Comparison of ENCODE assay signal across 8 cellular contexts in genomic region chr19:42251572-42251990, GRCh38. TPM values are rescaled to one million over a fixed set of nuclear protein-coding genes. Genes with fewer than 3 reads are reported as not detected.
A peak's percentile ranks its signal among the peaks of the same experiment; 100 is the strongest.
DNase-seq lines count a peak whose midpoint lies in the region; ATAC-seq, FAIRE-seq and TF ChIP-seq lines count a peak whose summit lies in the region.

No MANE protein-coding gene starts in this region.

- H3K79me2 ChIP-seq in HepG2 (ENCODE audit: insufficient read depth, low read length), result peaks cover 43% of the 10 kb centered on the region

- TF ChIP-seq EP300 in HepG2 (IDR thresholded peaks at IDR 0.05; ENCODE audit: low read depth in 2 of 2, low read length in 2 of 2) (no peak), HepG2 (CRISPR knock-in tag; IDR thresholded peaks at IDR 0.05; ENCODE audit: borderline replicate concordance) (no peak)

- H3K27ac Mint-ChIP-seq in chondrocyte (ENCODE audit: unreplicated experiment), result peak overlapping the region; percentile 93
- peak overlapping the region; percentile 83 to 96 (median 91) for H3K27ac Mint-ChIP-seq in naive thymus-derived CD4-positive, alpha-beta T cell

- peaks cover 4% of the 10 kb centered on the region for H3K36me3 Mint-ChIP-seq in chondrocyte (ENCODE audit: low read depth)
- peaks cover 0 to 4% (median 0%) of the 10 kb centered on the region in 5 donors for H3K36me3 Mint-ChIP-seq in naive thymus-derived CD4-positive, alpha-beta T cell

- H3K4me3 ChIP-seq in HepG2 (replicated peaks in 1 of 3; ENCODE audit: insufficient read depth in 1 of 3, low read depth in 2 of 3, low read length in 3 of 3) (no peak overlapping the region; a peak in 1 of 6 replicates), right lobe of liver (no peak overlapping the region)
- no peak overlapping the region for H3K4me3 ChIP-seq in naive thymus-derived CD4-positive, alpha-beta T cell (ENCODE audit: low read length)

- DNase-seq in HepG2 (ENCODE audit: low spot score) (no peak), right lobe of liver (no peak), chondrocyte (ENCODE audit: low spot score) (no peak), GM10248 (ENCODE audit: extremely low spot score) (no peak), GDM1 (lab: John Stamatoyannopoulos, UW) (no peak), left lobe of liver (ENCODE audit: low spot score) (no peak)
- DNase-seq in naive thymus-derived CD4-positive, alpha-beta T cell, result no peak

- H3K4me1 ChIP-seq in HepG2 (ENCODE audit: insufficient read depth, low read length), result peaks cover 57% of the 10 kb centered on the region
- peaks cover 0 to 26% (median 5%) of the 10 kb centered on the region in 4 donors for H3K4me1 ChIP-seq in right lobe of liver
- H3K4me1 ChIP-seq in naive thymus-derived CD4-positive, alpha-beta T cell (ENCODE audit: control insufficient read depth in 2 of 2, insufficient read depth in 2 of 2, low read length in 2 of 2), result peaks cover 20 to 29% of the 10 kb centered on the region in 2 donors

- TF ChIP-seq RAD21 in HepG2 (CRISPR knock-in tag; IDR thresholded peaks at IDR 0.05), result no peak

- peak overlapping the region; percentile 26 for H3K27ac ChIP-seq in HepG2 (ENCODE audit: extremely low read length, insufficient read depth, low read length)
- no peak overlapping the region for H3K27ac ChIP-seq in right lobe of liver
- peak overlapping the region; percentile 57 for H3K27ac ChIP-seq in naive thymus-derived CD4-positive, alpha-beta T cell (ENCODE audit: low read depth, low read length)

- H3K4me3 Mint-ChIP-seq in chondrocyte (ENCODE audit: unreplicated experiment), result peak overlapping the region; percentile 97
- peak overlapping the region; percentile 55 to 99 (median 92) for H3K4me3 Mint-ChIP-seq in naive thymus-derived CD4-positive, alpha-beta T cell

- WGBS in HepG2 (ENCODE audit: low lambda C conversion rate), result 92% methylated on average over 3 of the region's 3 CpGs
- 20% methylated on average over 1 of the region's 3 CpGs for WGBS in right lobe of liver (ENCODE audit: insufficient coverage, low coverage, low lambda C conversion rate, missing lambda C conversion rate)

- peaks cover 47% of the 10 kb centered on the region for H3K4me1 Mint-ChIP-seq in chondrocyte (ENCODE audit: low read depth)
- H3K4me1 Mint-ChIP-seq in naive thymus-derived CD4-positive, alpha-beta T cell, result peaks cover 21 to 41% (median 38%) of the 10 kb centered on the region in 7 donors

- H3K4me2 ChIP-seq in HepG2 (ENCODE audit: low read depth, low read length), result peak overlapping the region; percentile 98

- peaks cover 43% of the 10 kb centered on the region for H4K20me1 ChIP-seq in HepG2 (ENCODE audit: insufficient read depth, low read length)

- CTCF ChIA-PET in HepG2 (lab: Yijun Ruan, JAX; ENCODE audit: low intra/inter-chr PET ratio, low total read pairs), result no interaction called here
- CTCF ChIA-PET in naive thymus-derived CD4-positive, alpha-beta T cell (lab: Charles Lee), result interaction anchor here (1.9 to 2.8 kb wide), 3 partner anchors 8 to 28 kb away, joined by 4 to 12 read pairs (median 8); no protein-coding TSS in a partner anchor
- CTCF ChIA-PET in GM10248 (lab: Yijun Ruan, JAX), result interaction anchor here (1.0 to 1.2 kb wide), 2 partner anchors 9 to 45 kb away, joined by 3 to 5 read pairs; no protein-coding TSS in a partner anchor

- no peak for ATAC-seq in HepG2
- no peak for ATAC-seq in right lobe of liver
- no peak for ATAC-seq in naive thymus-derived CD4-positive, alpha-beta T cell
- no peak for ATAC-seq in GM21723 (IDR thresholded peaks at IDR 0.05; ENCODE audit: unreplicated experiment)
- ATAC-seq in left lobe of liver, result no peak

- TF ChIP-seq POLR2A in HepG2 (IDR thresholded peaks at IDR 0.05; ENCODE audit: insufficient read depth in 1 of 2, low read depth in 2 of 2, low read length in 2 of 2), result no peak
- no peak for TF ChIP-seq POLR2A in right lobe of liver (IDR thresholded peaks at IDR 0.05)

- H3K9me3 Mint-ChIP-seq in chondrocyte (ENCODE audit: low read depth), result no peaks in the 10 kb centered on the region
- H3K9me3 Mint-ChIP-seq in naive thymus-derived CD4-positive, alpha-beta T cell, result peaks cover 0 to 2% (median 0%) of the 10 kb centered on the region in 11 donors

- no TSS peak for BruUV-seq in HepG2 (replicated peaks; lab: Mats Ljungman, UMichigan)

- TF ChIP-seq CTCF in HepG2 (CRISPR knock-in tag; IDR thresholded peaks at IDR 0.05), result no peak
- TF ChIP-seq CTCF in right lobe of liver (IDR thresholded peaks at IDR 0.05), result no peak
- no peak for TF ChIP-seq CTCF in chondrocyte (IDR thresholded peaks at IDR 0.05)
- no peak for TF ChIP-seq CTCF in GM10248 (IDR thresholded peaks at IDR 0.05; ENCODE audit: control extremely low read depth, extremely low read depth, low read depth, missing control alignments)

- peak overlapping the region; percentile 47 for H3K9ac ChIP-seq in HepG2 (ENCODE audit: insufficient read depth, low read depth, low read length)

- in situ Hi-C loops in HepG2 (cut with HindIII; ENCODE audit: extremely low pct_ligation_motif_present, low pct_unique_long_range_greater_than_20kb), result loop anchor here (5.0 kb wide), 1 partner anchor 36 kb away; no protein-coding TSS in a partner anchor

- H3K27me3 Mint-ChIP-seq in chondrocyte (ENCODE audit: low read depth), result no peaks in the 10 kb centered on the region
- H3K27me3 Mint-ChIP-seq in naive thymus-derived CD4-positive, alpha-beta T cell, result peaks cover 0 to 7% (median 0%) of the 10 kb centered on the region in 5 donors

- POLR2A ChIA-PET in HepG2 (lab: Yijun Ruan, JAX) (interaction anchor here (1.2 to 3.6 kb wide), 3 partner anchors 9 to 29 kb away, joined by 3 to 25 read pairs (median 7); partner anchors contain the start of gene GSK3A), GM10248 (lab: Yijun Ruan, JAX) (interaction anchor here (0.6 kb wide), 1 partner anchor 53 kb away, joined by 7 read pairs; no protein-coding TSS in a partner anchor)
- POLR2A ChIA-PET in naive thymus-derived CD4-positive, alpha-beta T cell (lab: Charles Lee), result interaction anchor here (0.6 to 2.5 kb wide), 9 partner anchors 8 to 172 kb away, joined by 3 to 10 read pairs (median 4); partner anchors contain the start of gene CIC

- FAIRE-seq in HepG2 (lab: Jason Lieb, UNC), result no peak

- H3K36me3 ChIP-seq in HepG2 (replicated peaks in 1 of 2; ENCODE audit: control insufficient read depth in 1 of 2, insufficient read depth in 2 of 2, low read length in 2 of 2) (peaks cover 7 to 32% of the 10 kb centered on the region in 2 experiments; a peak in 3 of 5 replicates), right lobe of liver (peaks cover 0 to 16% (median 5%) of the 10 kb centered on the region in 4 donors)
- H3K36me3 ChIP-seq in naive thymus-derived CD4-positive, alpha-beta T cell (ENCODE audit: control insufficient read depth in 2 of 3, insufficient read depth in 3 of 3, low read length in 3 of 3), result peaks cover 0 to 31% (median 0%) of the 10 kb centered on the region in 3 experiments

- no peaks in the 10 kb centered on the region; a peak in 1 of 5 replicates for H3K27me3 ChIP-seq in HepG2 (ENCODE audit: control insufficient read depth in 1 of 2, insufficient read depth in 2 of 2, low read length in 2 of 2)
- no peaks in the 10 kb centered on the region for H3K27me3 ChIP-seq in right lobe of liver
- no peaks in the 10 kb centered on the region for H3K27me3 ChIP-seq in naive thymus-derived CD4-positive, alpha-beta T cell (ENCODE audit: control insufficient read depth in 2 of 2, insufficient read depth in 2 of 2, low read length in 2 of 2)

- intact Hi-C loops in HepG2 (cut with micrococcal nuclease; ENCODE audit: unreplicated experiment), result no loop called here
- intact Hi-C loops in right lobe of liver (cut with DNase I), result loop anchor here in 1 of 2 donors (5.0 kb wide), 1 partner anchor 36 kb away; no protein-coding TSS in a partner anchor
- intact Hi-C loops in naive thymus-derived CD4-positive, alpha-beta T cell (cut with micrococcal nuclease), result no loop called here

- no peak overlapping the region for H2AFZ ChIP-seq in HepG2 (ENCODE audit: low read length)

- H3K9me3 ChIP-seq in HepG2 (ENCODE audit: low read length) (no peaks in the 10 kb centered on the region), right lobe of liver (no peaks in the 10 kb centered on the region)
- no peaks in the 10 kb centered on the region for H3K9me3 ChIP-seq in naive thymus-derived CD4-positive, alpha-beta T cell (ENCODE audit: control insufficient read depth in 2 of 3, low read length in 3 of 3)

RNA-seq across cellular contexts. Expression of gene ERF, which starts 3.3 kb away (rescaled TPM):
- 43.2 and 67.1 TPM in 2 replicates for total RNA-seq in HepG2 (2016; rRNA removed; fragmentation: Illumina TruSeq; extraction: Trizol)
- total RNA-seq in HepG2 (2016; cell fraction: cytosol; rRNA removed; fragmentation: Illumina TruSeq; extraction: Trizol; ENCODE audit: low read depth), result 54.9 and 66.8 TPM in 2 replicates
- total RNA-seq in HepG2 (2016; cell fraction: insoluble cytoplasmic fraction; rRNA removed; fragmentation: Illumina TruSeq; extraction: Trizol), result 35.3 and 68.2 TPM in 2 replicates
- 104 and 115 TPM in 2 replicates for total RNA-seq in HepG2 (2016; cell fraction: membrane; rRNA removed; fragmentation: Illumina TruSeq; extraction: Trizol)
- 31.2 and 38.3 TPM in 2 replicates for total RNA-seq in HepG2 (2016; cell fraction: nucleus; rRNA removed; fragmentation: Illumina TruSeq; extraction: Trizol)
- 62.5 and 69.9 TPM in 2 replicates for polyA plus RNA-seq in HepG2 (2011; rRNA removed)
- polyA plus RNA-seq in HepG2 (2011; cell fraction: cytosol; rRNA removed), result 36.9 and 45.9 TPM in 2 replicates
- polyA plus RNA-seq in HepG2 (2011; cell fraction: nucleus; rRNA removed), result 109 and 170 TPM in 2 replicates
- polyA plus RNA-seq in HepG2 (2012), result 38.4 and 44.3 TPM in 2 replicates
- polyA plus RNA-seq in HepG2 (2016; cell fraction: cytosol; fragmentation: Illumina TruSeq; extraction: Trizol; ENCODE audit: low read depth), result 30.4 TPM in 2 replicates
- polyA plus RNA-seq in HepG2 (2016; cell fraction: insoluble cytoplasmic fraction; fragmentation: Illumina TruSeq; extraction: Trizol; ENCODE audit: low read depth), result 56.4 and 79.4 TPM in 2 replicates
- polyA plus RNA-seq in HepG2 (2016; cell fraction: membrane; fragmentation: Illumina TruSeq; extraction: Trizol; ENCODE audit: low read depth), result 55.2 and 69.1 TPM in 2 replicates
- 77.4 and 89.7 TPM in 2 replicates for polyA plus RNA-seq in HepG2 (2016; cell fraction: nucleus; fragmentation: Illumina TruSeq; extraction: Trizol; ENCODE audit: insufficient read depth, low read depth)
- 39.2 and 85.5 TPM in 2 replicates for polyA minus RNA-seq in HepG2 (2011; rRNA and poly(A)+ RNA removed; ENCODE audit: low replicate concordance)
- polyA minus RNA-seq in HepG2 (2011; cell fraction: cytosol; rRNA and poly(A)+ RNA removed), result 38.3 and 50.2 TPM in 2 replicates
- polyA minus RNA-seq in HepG2 (2011; cell fraction: nucleus; rRNA and poly(A)+ RNA removed), result 40.9 and 56.5 TPM in 2 replicates
- 10 to 100 TPM; 15.4 to 35.7 (median 30.5) TPM for total RNA-seq in right lobe of liver
- total RNA-seq in chondrocyte, result 64.5 to 74.6 TPM (median 71.7 TPM) in 3 replicates
- total RNA-seq in naive thymus-derived CD4-positive, alpha-beta T cell, result 100 to 1,000 TPM in 1 of 5 experiments, 10 to 100 TPM in 4; 42.5 to 105 (median 51.8) TPM
- 10 to 100 TPM in 1 of 2 donors, 1 to 10 TPM in 1; 2.8 to 10.8 TPM for polyA plus RNA-seq in naive thymus-derived CD4-positive, alpha-beta T cell
- total RNA-seq in left lobe of liver, result 35.9 TPM

RNA-seq across cellular contexts. Expression of gene GSK3A, which starts 9.2 kb away (rescaled TPM):
- total RNA-seq in HepG2 (2016; rRNA removed; fragmentation: Illumina TruSeq; extraction: Trizol) (14.8 and 16.9 TPM in 2 replicates), right lobe of liver (10 to 100 TPM; 12.3 to 14.8 (median 13.5) TPM), chondrocyte (38.9 to 43.6 TPM (median 42.0 TPM) in 3 replicates), left lobe of liver (15.1 TPM)
- total RNA-seq in HepG2 (2016; cell fraction: cytosol; rRNA removed; fragmentation: Illumina TruSeq; extraction: Trizol; ENCODE audit: low read depth), result 16.1 and 22.9 TPM in 2 replicates
- 11.4 and 17.4 TPM in 2 replicates for total RNA-seq in HepG2 (2016; cell fraction: insoluble cytoplasmic fraction; rRNA removed; fragmentation: Illumina TruSeq; extraction: Trizol)
- total RNA-seq in HepG2 (2016; cell fraction: membrane; rRNA removed; fragmentation: Illumina TruSeq; extraction: Trizol), result 31.4 and 34.4 TPM in 2 replicates
- 9.7 and 11.2 TPM in 2 replicates for total RNA-seq in HepG2 (2016; cell fraction: nucleus; rRNA removed; fragmentation: Illumina TruSeq; extraction: Trizol)
- 52.5 and 56.5 TPM in 2 replicates for polyA plus RNA-seq in HepG2 (2011; rRNA removed)
- polyA plus RNA-seq in HepG2 (2011; cell fraction: cytosol; rRNA removed), result 33.8 and 36.7 TPM in 2 replicates
- polyA plus RNA-seq in HepG2 (2011; cell fraction: nucleus; rRNA removed), result 33.5 and 34.5 TPM in 2 replicates
- polyA plus RNA-seq in HepG2 (2012), result 25.2 and 25.7 TPM in 2 replicates
- polyA plus RNA-seq in HepG2 (2016; cell fraction: cytosol; fragmentation: Illumina TruSeq; extraction: Trizol; ENCODE audit: low read depth), result 41.6 and 46.1 TPM in 2 replicates
- polyA plus RNA-seq in HepG2 (2016; cell fraction: insoluble cytoplasmic fraction; fragmentation: Illumina TruSeq; extraction: Trizol; ENCODE audit: low read depth), result 45.9 and 55.0 TPM in 2 replicates
- polyA plus RNA-seq in HepG2 (2016; cell fraction: membrane; fragmentation: Illumina TruSeq; extraction: Trizol; ENCODE audit: low read depth), result 67.9 and 73.5 TPM in 2 replicates
- 44.2 and 47.7 TPM in 2 replicates for polyA plus RNA-seq in HepG2 (2016; cell fraction: nucleus; fragmentation: Illumina TruSeq; extraction: Trizol; ENCODE audit: insufficient read depth, low read depth)
- polyA minus RNA-seq in HepG2 (2011; rRNA and poly(A)+ RNA removed; ENCODE audit: low replicate concordance), result 34.3 and 51.6 TPM in 2 replicates
- 9.1 and 14.1 TPM in 2 replicates for polyA minus RNA-seq in HepG2 (2011; cell fraction: cytosol; rRNA and poly(A)+ RNA removed)
- polyA minus RNA-seq in HepG2 (2011; cell fraction: nucleus; rRNA and poly(A)+ RNA removed), result 5.2 and 6.8 TPM in 2 replicates
- 10 to 100 TPM; 19.6 to 52.0 (median 33.0) TPM for total RNA-seq in naive thymus-derived CD4-positive, alpha-beta T cell
- polyA plus RNA-seq in naive thymus-derived CD4-positive, alpha-beta T cell, result 10 to 100 TPM; 11.4 to 19.6 TPM

RNA-seq across cellular contexts. Expression of gene CIC, which starts 17.5 kb away (rescaled TPM):
- total RNA-seq in HepG2 (2016; rRNA removed; fragmentation: Illumina TruSeq; extraction: Trizol) (5.4 and 8.0 TPM in 2 replicates), right lobe of liver (10 to 100 TPM; 19.9 to 53.6 (median 35.2) TPM), chondrocyte (83.6 to 101 TPM (median 86.3 TPM) in 3 replicates), left lobe of liver (25.2 TPM)
- total RNA-seq in HepG2 (2016; cell fraction: cytosol; rRNA removed; fragmentation: Illumina TruSeq; extraction: Trizol; ENCODE audit: low read depth), result 1.5 and 1.8 TPM in 2 replicates
- total RNA-seq in HepG2 (2016; cell fraction: insoluble cytoplasmic fraction; rRNA removed; fragmentation: Illumina TruSeq; extraction: Trizol), result 5.2 and 7.8 TPM in 2 replicates
- 4.6 and 4.9 TPM in 2 replicates for total RNA-seq in HepG2 (2016; cell fraction: membrane; rRNA removed; fragmentation: Illumina TruSeq; extraction: Trizol)
- total RNA-seq in HepG2 (2016; cell fraction: nucleus; rRNA removed; fragmentation: Illumina TruSeq; extraction: Trizol), result 10.4 and 12.3 TPM in 2 replicates
- polyA plus RNA-seq in HepG2 (2011; rRNA removed), result 5.9 and 8.3 TPM in 2 replicates
- 3.3 and 5.6 TPM in 2 replicates for polyA plus RNA-seq in HepG2 (2011; cell fraction: cytosol; rRNA removed)
- 60.6 and 75.8 TPM in 2 replicates for polyA plus RNA-seq in HepG2 (2011; cell fraction: nucleus; rRNA removed)
- 17.6 and 25.1 TPM in 2 replicates for polyA plus RNA-seq in HepG2 (2012)
- 1.7 and 1.9 TPM in 2 replicates for polyA plus RNA-seq in HepG2 (2016; cell fraction: cytosol; fragmentation: Illumina TruSeq; extraction: Trizol; ENCODE audit: low read depth)
- polyA plus RNA-seq in HepG2 (2016; cell fraction: insoluble cytoplasmic fraction; fragmentation: Illumina TruSeq; extraction: Trizol; ENCODE audit: low read depth), result 10.1 and 16.9 TPM in 2 replicates
- 5.7 and 6.0 TPM in 2 replicates for polyA plus RNA-seq in HepG2 (2016; cell fraction: membrane; fragmentation: Illumina TruSeq; extraction: Trizol; ENCODE audit: low read depth)
- 61.0 and 65.4 TPM in 2 replicates for polyA plus RNA-seq in HepG2 (2016; cell fraction: nucleus; fragmentation: Illumina TruSeq; extraction: Trizol; ENCODE audit: insufficient read depth, low read depth)
- 3.6 and 7.9 TPM in 2 replicates for polyA minus RNA-seq in HepG2 (2011; rRNA and poly(A)+ RNA removed; ENCODE audit: low replicate concordance)
- polyA minus RNA-seq in HepG2 (2011; cell fraction: cytosol; rRNA and poly(A)+ RNA removed), result 9.1 and 10.8 TPM in 2 replicates
- 14.7 and 15.5 TPM in 2 replicates for polyA minus RNA-seq in HepG2 (2011; cell fraction: nucleus; rRNA and poly(A)+ RNA removed)
- 100 to 1,000 TPM in 3 of 5 experiments, 10 to 100 TPM in 2; 90.4 to 134 (median 102) TPM for total RNA-seq in naive thymus-derived CD4-positive, alpha-beta T cell
- 1 to 10 TPM; 1.5 to 2.6 TPM for polyA plus RNA-seq in naive thymus-derived CD4-positive, alpha-beta T cell

RNA-seq across cellular contexts. Expression of gene ZNF526, which starts 31.5 kb away (rescaled TPM):
- 8.4 and 8.5 TPM in 2 replicates for total RNA-seq in HepG2 (2016; rRNA removed; fragmentation: Illumina TruSeq; extraction: Trizol)
- 3.2 and 4.1 TPM in 2 replicates for total RNA-seq in HepG2 (2016; cell fraction: cytosol; rRNA removed; fragmentation: Illumina TruSeq; extraction: Trizol; ENCODE audit: low read depth)
- 7.8 and 8.2 TPM in 2 replicates for total RNA-seq in HepG2 (2016; cell fraction: insoluble cytoplasmic fraction; rRNA removed; fragmentation: Illumina TruSeq; extraction: Trizol)
- 7.8 and 8.0 TPM in 2 replicates for total RNA-seq in HepG2 (2016; cell fraction: membrane; rRNA removed; fragmentation: Illumina TruSeq; extraction: Trizol)
- 5.4 and 6.6 TPM in 2 replicates for total RNA-seq in HepG2 (2016; cell fraction: nucleus; rRNA removed; fragmentation: Illumina TruSeq; extraction: Trizol)
- 3.3 and 4.3 TPM in 2 replicates for polyA plus RNA-seq in HepG2 (2011; rRNA removed)
- 1.6 and 1.7 TPM in 2 replicates for polyA plus RNA-seq in HepG2 (2011; cell fraction: cytosol; rRNA removed)
- polyA plus RNA-seq in HepG2 (2011; cell fraction: nucleus; rRNA removed), result 6.8 and 7.0 TPM in 2 replicates
- polyA plus RNA-seq in HepG2 (2012), result 4.9 and 5.8 TPM in 2 replicates
- 0.61 and 0.84 TPM in 2 replicates for polyA plus RNA-seq in HepG2 (2016; cell fraction: cytosol; fragmentation: Illumina TruSeq; extraction: Trizol; ENCODE audit: low read depth)
- 3.0 and 6.6 TPM in 2 replicates for polyA plus RNA-seq in HepG2 (2016; cell fraction: insoluble cytoplasmic fraction; fragmentation: Illumina TruSeq; extraction: Trizol; ENCODE audit: low read depth)
- polyA plus RNA-seq in HepG2 (2016; cell fraction: membrane; fragmentation: Illumina TruSeq; extraction: Trizol; ENCODE audit: low read depth), result 1.2 and 1.8 TPM in 2 replicates
- polyA plus RNA-seq in HepG2 (2016; cell fraction: nucleus; fragmentation: Illumina TruSeq; extraction: Trizol; ENCODE audit: insufficient read depth, low read depth), result 4.9 and 6.7 TPM in 2 replicates
- 12.7 and 19.4 TPM in 2 replicates for polyA minus RNA-seq in HepG2 (2011; rRNA and poly(A)+ RNA removed; ENCODE audit: low replicate concordance)
- polyA minus RNA-seq in HepG2 (2011; cell fraction: cytosol; rRNA and poly(A)+ RNA removed), result 2.9 and 4.0 TPM in 2 replicates
- 8.8 and 9.3 TPM in 2 replicates for polyA minus RNA-seq in HepG2 (2011; cell fraction: nucleus; rRNA and poly(A)+ RNA removed)
- 1 to 10 TPM; 1.9 to 3.9 (median 3.4) TPM for total RNA-seq in right lobe of liver
- 14.9 to 17.2 TPM (median 16.6 TPM) in 3 replicates for total RNA-seq in chondrocyte
- 10 to 100 TPM in 4 of 5 experiments, 1 to 10 TPM in 1; 8.6 to 25.2 (median 22.7) TPM for total RNA-seq in naive thymus-derived CD4-positive, alpha-beta T cell
- polyA plus RNA-seq in naive thymus-derived CD4-positive, alpha-beta T cell, result 10 to 100 TPM in 1 of 2 donors, 1 to 10 TPM in 1; 4.0 to 11.8 TPM
- total RNA-seq in left lobe of liver, result 5.3 TPM

RNA-seq across cellular contexts. Expression of gene DEDD2, which starts 34.1 kb away (rescaled TPM):
- total RNA-seq in HepG2 (2016; rRNA removed; fragmentation: Illumina TruSeq; extraction: Trizol) (14.7 and 19.2 TPM in 2 replicates), right lobe of liver (10 to 100 TPM in 5 of 6 experiments, 1 to 10 TPM in 1; 8.1 to 18.0 (median 15.0) TPM), chondrocyte (15.5 to 19.9 TPM (median 18.7 TPM) in 3 replicates), left lobe of liver (15.0 TPM)
- 9.6 and 10.0 TPM in 2 replicates for total RNA-seq in HepG2 (2016; cell fraction: cytosol; rRNA removed; fragmentation: Illumina TruSeq; extraction: Trizol; ENCODE audit: low read depth)
- total RNA-seq in HepG2 (2016; cell fraction: insoluble cytoplasmic fraction; rRNA removed; fragmentation: Illumina TruSeq; extraction: Trizol), result 16.1 and 18.5 TPM in 2 replicates
- total RNA-seq in HepG2 (2016; cell fraction: membrane; rRNA removed; fragmentation: Illumina TruSeq; extraction: Trizol), result 27.2 and 29.6 TPM in 2 replicates
- 6.8 and 8.3 TPM in 2 replicates for total RNA-seq in HepG2 (2016; cell fraction: nucleus; rRNA removed; fragmentation: Illumina TruSeq; extraction: Trizol)
- polyA plus RNA-seq in HepG2 (2011; rRNA removed), result 24.7 and 26.1 TPM in 2 replicates
- 25.5 and 32.8 TPM in 2 replicates for polyA plus RNA-seq in HepG2 (2011; cell fraction: cytosol; rRNA removed)
- polyA plus RNA-seq in HepG2 (2011; cell fraction: nucleus; rRNA removed), result 26.7 and 26.8 TPM in 2 replicates
- polyA plus RNA-seq in HepG2 (2012), result 11.1 and 19.5 TPM in 2 replicates
- polyA plus RNA-seq in HepG2 (2016; cell fraction: cytosol; fragmentation: Illumina TruSeq; extraction: Trizol; ENCODE audit: low read depth), result 10.7 and 11.1 TPM in 2 replicates
- polyA plus RNA-seq in HepG2 (2016; cell fraction: insoluble cytoplasmic fraction; fragmentation: Illumina TruSeq; extraction: Trizol; ENCODE audit: low read depth), result 19.2 and 19.5 TPM in 2 replicates
- 23.2 and 25.7 TPM in 2 replicates for polyA plus RNA-seq in HepG2 (2016; cell fraction: membrane; fragmentation: Illumina TruSeq; extraction: Trizol; ENCODE audit: low read depth)
- 16.9 and 21.4 TPM in 2 replicates for polyA plus RNA-seq in HepG2 (2016; cell fraction: nucleus; fragmentation: Illumina TruSeq; extraction: Trizol; ENCODE audit: insufficient read depth, low read depth)
- polyA minus RNA-seq in HepG2 (2011; rRNA and poly(A)+ RNA removed; ENCODE audit: low replicate concordance), result 15.6 and 26.0 TPM in 2 replicates
- 6.8 and 8.3 TPM in 2 replicates for polyA minus RNA-seq in HepG2 (2011; cell fraction: cytosol; rRNA and poly(A)+ RNA removed)
- 5.0 and 7.2 TPM in 2 replicates for polyA minus RNA-seq in HepG2 (2011; cell fraction: nucleus; rRNA and poly(A)+ RNA removed)
- 100 to 1,000 TPM in 1 of 5 experiments, 10 to 100 TPM in 4; 47.9 to 104 (median 65.8) TPM for total RNA-seq in naive thymus-derived CD4-positive, alpha-beta T cell
- polyA plus RNA-seq in naive thymus-derived CD4-positive, alpha-beta T cell, result 100 to 1,000 TPM; 132 to 208 TPM

Comparison
In these comparisons a context has a peak if more than half of its experiments do, and no peak if none do; other contexts are left out.
1. H3K27ac ChIP-seq: peak in HepG2 (single experiment) and naive thymus-derived CD4-positive, alpha-beta T cell (single experiment); none in right lobe of liver (0 of 3).